In the genomic region with DNA sequence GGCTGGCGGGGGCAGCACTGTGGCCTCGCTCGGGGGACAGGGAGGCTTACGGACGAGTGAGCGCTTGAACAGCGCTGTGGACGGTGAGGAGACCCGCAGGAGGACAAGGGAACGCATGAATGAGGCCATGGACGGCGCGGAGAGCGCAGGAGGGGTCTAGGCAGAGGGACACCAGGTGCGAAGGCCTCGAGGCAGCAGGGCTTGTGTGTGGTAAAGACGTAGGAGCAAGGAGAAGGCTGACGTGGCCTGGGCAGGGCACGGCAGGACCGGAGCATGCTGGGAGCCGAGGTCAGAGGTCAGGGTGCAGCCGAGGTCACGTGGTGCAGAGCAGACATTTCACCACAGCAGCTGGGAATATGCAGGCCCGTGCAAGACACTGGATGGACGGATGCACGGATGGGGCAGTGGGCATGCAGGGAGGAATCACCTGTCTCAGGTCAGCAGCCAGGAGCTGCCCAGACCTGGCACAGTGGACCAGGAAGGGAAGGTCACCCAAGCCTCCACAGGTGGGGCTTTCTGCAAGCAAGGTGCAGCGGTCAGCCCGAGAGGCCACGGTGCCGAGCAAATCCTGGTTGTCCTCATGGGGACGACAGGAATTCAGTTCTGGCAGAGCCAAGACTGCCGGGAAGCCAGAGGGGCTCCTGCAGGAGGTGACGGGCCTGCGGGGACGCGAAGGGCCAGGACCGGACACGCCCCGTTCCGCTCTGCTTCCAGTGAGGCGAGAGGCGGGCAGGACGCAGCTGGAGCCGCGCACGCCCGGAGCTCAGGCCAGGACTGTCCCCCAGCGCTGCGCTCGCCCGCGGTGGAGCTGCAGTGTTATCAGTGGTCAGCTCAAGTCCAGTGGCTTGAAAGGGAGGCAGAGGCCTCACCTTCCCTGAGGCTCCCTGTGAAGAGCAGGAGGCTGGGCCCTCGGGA, we compare ENCODE assay signal across 1 cellular context.
A peak's percentile ranks its signal among the peaks of the same experiment; 100 is the strongest.
TF ChIP-seq lines count a peak whose summit lies in the region.

No MANE protein-coding gene starts in this region.

TF ChIP-seq in HepG2, 621 proteins besides CTCF, POLR2A, EP300 and RAD21 (continued from another document):
- TF ChIP-seq, protein P1, sequence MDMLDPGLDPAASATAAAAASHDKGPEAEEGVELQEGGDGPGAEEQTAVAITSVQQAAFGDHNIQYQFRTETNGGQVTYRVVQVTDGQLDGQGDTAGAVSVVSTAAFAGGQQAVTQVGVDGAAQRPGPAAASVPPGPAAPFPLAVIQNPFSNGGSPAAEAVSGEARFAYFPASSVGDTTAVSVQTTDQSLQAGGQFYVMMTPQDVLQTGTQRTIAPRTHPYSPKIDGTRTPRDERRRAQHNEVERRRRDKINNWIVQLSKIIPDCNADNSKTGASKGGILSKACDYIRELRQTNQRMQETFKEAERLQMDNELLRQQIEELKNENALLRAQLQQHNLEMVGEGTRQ (IDR thresholded peaks at IDR 0.05; ENCODE audit: low read depth, low read length): peak; percentile 43; the same call in 1 of the 2 replicates
- TF ChIP-seq, protein P1 (CRISPR knock-in tag; IDR thresholded peaks at IDR 0.05; ENCODE audit: borderline replicate concordance): no peak
- TF ChIP-seq PHF5A (CRISPR knock-in tag; IDR thresholded peaks at IDR 0.05; ENCODE audit: low read depth, unreplicated experiment) (no peak), ZNF143 (CRISPR knock-in tag; IDR thresholded peaks at IDR 0.05) (peak; percentile 61), NR2C2 (CRISPR knock-in tag; IDR thresholded peaks at IDR 0.05; ENCODE audit: borderline replicate concordance) (peak; percentile 85), ZNF839 (CRISPR knock-in tag; IDR thresholded peaks at IDR 0.05; ENCODE audit: borderline replicate concordance) (no peak), NR2F6 (IDR thresholded peaks at IDR 0.05) (0 out of 2 replicates have a peak, but pooled peaks have one; percentile 14), NR2F6 (CRISPR knock-in tag; IDR thresholded peaks at IDR 0.05) (no peak), CCAR2 (optimal IDR thresholded peaks at IDR 0.05; ENCODE audit: low read depth, low read length) (no peak), RAD51 (IDR thresholded peaks at IDR 0.05; ENCODE audit: borderline replicate concordance) (peak; percentile 42; the same call in 1 of the 2 replicates), ZNF317 (CRISPR knock-in tag; IDR thresholded peaks at IDR 0.05) (no peak), ZNF260 (CRISPR knock-in tag; IDR thresholded peaks at IDR 0.05; ENCODE audit: borderline replicate concordance, low read depth) (no peak), GTF2F1 (IDR thresholded peaks at IDR 0.05; ENCODE audit: low read length) (no peak)
- TF ChIP-seq, protein P2, sequence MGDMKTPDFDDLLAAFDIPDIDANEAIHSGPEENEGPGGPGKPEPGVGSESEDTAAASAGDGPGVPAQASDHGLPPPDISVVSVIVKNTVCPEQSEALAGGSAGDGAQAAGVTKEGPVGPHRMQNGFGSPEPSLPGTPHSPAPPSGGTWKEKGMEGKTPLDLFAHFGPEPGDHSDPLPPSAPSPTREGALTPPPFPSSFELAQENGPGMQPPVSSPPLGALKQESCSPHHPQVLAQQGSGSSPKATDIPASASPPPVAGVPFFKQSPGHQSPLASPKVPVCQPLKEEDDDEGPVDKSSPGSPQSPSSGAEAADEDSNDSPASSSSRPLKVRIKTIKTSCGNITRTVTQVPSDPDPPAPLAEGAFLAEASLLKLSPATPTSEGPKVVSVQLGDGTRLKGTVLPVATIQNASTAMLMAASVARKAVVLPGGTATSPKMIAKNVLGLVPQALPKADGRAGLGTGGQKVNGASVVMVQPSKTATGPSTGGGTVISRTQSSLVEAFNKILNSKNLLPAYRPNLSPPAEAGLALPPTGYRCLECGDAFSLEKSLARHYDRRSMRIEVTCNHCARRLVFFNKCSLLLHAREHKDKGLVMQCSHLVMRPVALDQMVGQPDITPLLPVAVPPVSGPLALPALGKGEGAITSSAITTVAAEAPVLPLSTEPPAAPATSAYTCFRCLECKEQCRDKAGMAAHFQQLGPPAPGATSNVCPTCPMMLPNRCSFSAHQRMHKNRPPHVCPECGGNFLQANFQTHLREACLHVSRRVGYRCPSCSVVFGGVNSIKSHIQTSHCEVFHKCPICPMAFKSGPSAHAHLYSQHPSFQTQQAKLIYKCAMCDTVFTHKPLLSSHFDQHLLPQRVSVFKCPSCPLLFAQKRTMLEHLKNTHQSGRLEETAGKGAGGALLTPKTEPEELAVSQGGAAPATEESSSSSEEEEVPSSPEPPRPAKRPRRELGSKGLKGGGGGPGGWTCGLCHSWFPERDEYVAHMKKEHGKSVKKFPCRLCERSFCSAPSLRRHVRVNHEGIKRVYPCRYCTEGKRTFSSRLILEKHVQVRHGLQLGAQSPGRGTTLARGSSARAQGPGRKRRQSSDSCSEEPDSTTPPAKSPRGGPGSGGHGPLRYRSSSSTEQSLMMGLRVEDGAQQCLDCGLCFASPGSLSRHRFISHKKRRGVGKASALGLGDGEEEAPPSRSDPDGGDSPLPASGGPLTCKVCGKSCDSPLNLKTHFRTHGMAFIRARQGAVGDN (CRISPR knock-in tag; IDR thresholded peaks at IDR 0.05): peak; percentile 17; the same call in 1 of the 2 replicates
- TF ChIP-seq, protein P3, sequence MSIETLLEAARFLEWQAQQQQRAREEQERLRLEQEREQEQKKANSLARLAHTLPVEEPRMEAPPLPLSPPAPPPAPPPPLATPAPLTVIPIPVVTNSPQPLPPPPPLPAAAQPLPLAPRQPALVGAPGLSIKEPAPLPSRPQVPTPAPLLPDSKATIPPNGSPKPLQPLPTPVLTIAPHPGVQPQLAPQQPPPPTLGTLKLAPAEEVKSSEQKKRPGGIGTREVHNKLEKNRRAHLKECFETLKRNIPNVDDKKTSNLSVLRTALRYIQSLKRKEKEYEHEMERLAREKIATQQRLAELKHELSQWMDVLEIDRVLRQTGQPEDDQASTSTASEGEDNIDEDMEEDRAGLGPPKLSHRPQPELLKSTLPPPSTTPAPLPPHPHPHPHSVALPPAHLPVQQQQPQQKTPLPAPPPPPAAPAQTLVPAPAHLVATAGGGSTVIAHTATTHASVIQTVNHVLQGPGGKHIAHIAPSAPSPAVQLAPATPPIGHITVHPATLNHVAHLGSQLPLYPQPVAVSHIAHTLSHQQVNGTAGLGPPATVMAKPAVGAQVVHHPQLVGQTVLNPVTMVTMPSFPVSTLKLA (IDR thresholded peaks at IDR 0.05): peak; percentile 38
- TF ChIP-seq, protein P4, sequence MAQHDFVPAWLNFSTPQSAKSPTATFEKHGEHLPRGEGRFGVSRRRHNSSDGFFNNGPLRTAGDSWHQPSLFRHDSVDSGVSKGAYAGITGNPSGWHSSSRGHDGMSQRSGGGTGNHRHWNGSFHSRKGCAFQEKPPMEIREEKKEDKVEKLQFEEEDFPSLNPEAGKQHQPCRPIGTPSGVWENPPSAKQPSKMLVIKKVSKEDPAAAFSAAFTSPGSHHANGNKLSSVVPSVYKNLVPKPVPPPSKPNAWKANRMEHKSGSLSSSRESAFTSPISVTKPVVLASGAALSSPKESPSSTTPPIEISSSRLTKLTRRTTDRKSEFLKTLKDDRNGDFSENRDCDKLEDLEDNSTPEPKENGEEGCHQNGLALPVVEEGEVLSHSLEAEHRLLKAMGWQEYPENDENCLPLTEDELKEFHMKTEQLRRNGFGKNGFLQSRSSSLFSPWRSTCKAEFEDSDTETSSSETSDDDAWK (CRISPR knock-in tag; IDR thresholded peaks at IDR 0.05): no peak
